In the genomic region with DNA sequence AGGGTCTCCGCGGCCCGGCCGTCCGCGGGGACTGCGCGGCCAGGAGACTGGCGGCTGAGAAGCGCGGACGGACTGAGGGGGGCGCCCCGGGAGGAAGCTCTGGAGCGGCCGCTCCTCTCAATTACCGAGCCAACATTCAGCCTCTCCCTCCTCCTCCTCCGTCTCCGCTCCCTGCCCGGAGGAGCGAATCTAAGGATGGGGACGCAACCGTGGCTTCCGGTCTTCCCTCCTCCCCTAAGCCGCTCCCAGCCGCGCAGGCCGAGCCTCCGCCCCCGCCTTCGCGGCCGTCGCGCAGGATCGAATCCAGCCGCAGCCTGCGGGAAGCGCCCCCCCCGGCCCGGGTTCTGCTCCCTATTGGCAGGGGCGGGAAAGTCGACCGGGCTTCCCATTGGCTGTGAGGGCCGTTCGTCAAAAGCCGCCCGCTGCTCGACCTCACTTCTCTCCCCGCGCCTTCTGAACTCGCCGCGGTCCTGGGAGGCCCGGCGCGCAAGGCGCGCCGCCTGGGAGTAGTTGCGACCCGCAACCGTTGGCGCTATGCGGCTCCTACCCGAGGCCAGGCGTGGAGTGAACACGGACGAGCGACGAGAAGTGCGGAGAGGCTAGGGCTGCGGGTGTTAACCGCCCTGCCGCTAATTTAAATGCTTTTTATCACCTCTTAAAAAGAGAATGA, we compare ENCODE assay signal across 8 cellular contexts. TPM values are rescaled to one million over a fixed set of nuclear protein-coding genes. Genes with fewer than 3 reads are reported as not detected.
DNase-seq lines count a peak whose midpoint lies in the region; ATAC-seq, FAIRE-seq and TF ChIP-seq lines count a peak whose summit lies in the region.

Gene HNRNPLL, minus strand, starts transcription at position 197 of the 670 bp plus-strand sequence. CDS start 302 bp downstream, outside the sequence.

- H3K36me3 Mint-ChIP-seq in T-cell = no peaks in the 10 kb centered on the region

- H3K9me3 Mint-ChIP-seq in T-cell = no peaks in the 10 kb centered on the region

- H3K4me1 ChIP-seq in adipocyte (ENCODE audit: control insufficient read depth, insufficient read depth, low read length) (peaks cover 35% of the 10 kb centered on the region), pancreas (peaks cover 16 to 28% (median 18%) of the 10 kb centered on the region in 3 donors), thyroid gland (peaks cover 36 to 55% of the 10 kb centered on the region in 2 donors)

- 0% methylated on average over 59 to 75 of the region's 75 CpGs for WGBS in pancreas, 2 donors
- 1% methylated on average over 17 to 30 of the region's 75 CpGs for WGBS in thyroid gland, 2 donors

- H3K27ac ChIP-seq in pancreas (peak within 1 kb of the TSS; percentile 72 to 95 (median 88)), thyroid gland (peak within 1 kb of the TSS; percentile 99)

- peak; percentile 97 to 98 for TF ChIP-seq POLR2A in thyroid gland (IDR thresholded peaks at IDR 0.05)

- TF ChIP-seq CTCF in GM10248 (IDR thresholded peaks at IDR 0.05; ENCODE audit: control extremely low read depth, extremely low read depth, low read depth, missing control alignments) (peak; percentile 20), pancreas (IDR thresholded peaks at IDR 0.05) (no peak), thyroid gland (IDR thresholded peaks at IDR 0.05) (no peak)

- POLR2A ChIA-PET in GM10248 (lab: Yijun Ruan, JAX) = interaction anchor here (3.0 kb wide), 1 partner anchor 148 kb away, joined by 22 read pairs; the partner anchor contains the start of gene SRSF7
- POLR2A ChIA-PET in T-cell (lab: Charles Lee) = interaction anchor here in 1 of 2 donors (0.5 to 5.0 kb wide), 5 partner anchors 146 to 994 kb away, joined by 4 to 36 read pairs (median 6); partner anchors contain the start of gene SRSF7

- H3K36me3 ChIP-seq in adipocyte (ENCODE audit: control insufficient read depth, insufficient read depth, low read length, severe bottlenecking) (no peaks in the 10 kb centered on the region), pancreas (no peaks in the 10 kb centered on the region), thyroid gland (no peaks in the 10 kb centered on the region)

- CTCF ChIA-PET in GM10248 (lab: Yijun Ruan, JAX) = interaction anchor here (0.6 to 4.7 kb wide), 34 partner anchors 8 to 139 kb away, joined by 3 to 45 read pairs (median 5); partner anchors contain the start of gene GALM
- CTCF ChIA-PET in T-cell (lab: Charles Lee) = interaction anchor here (0.9 to 3.8 kb wide), 13 partner anchors 8 to 138 kb away, joined by 3 to 43 read pairs (median 6); partner anchors contain the start of gene GALM (in 1 of the 2)

- H3K4me3 Mint-ChIP-seq in T-cell = peak within 1 kb of the TSS; percentile 88 to 94 (median 94)

- H3K4me1 Mint-ChIP-seq in T-cell = peaks cover 45 to 53% (median 49%) of the 10 kb centered on the region in 3 donors

- no peaks in the 10 kb centered on the region for H3K27me3 ChIP-seq in adipocyte (replicated peaks; ENCODE audit: control insufficient read depth, insufficient read depth, low read length)
- H3K27me3 ChIP-seq in pancreas = no peaks in the 10 kb centered on the region
- H3K27me3 ChIP-seq in thyroid gland = no peaks in the 10 kb centered on the region

- H3K9me3 ChIP-seq in adipocyte (ENCODE audit: control insufficient read depth, low read length) (no peaks in the 10 kb centered on the region), pancreas (no peaks in the 10 kb centered on the region), thyroid gland (no peaks in the 10 kb centered on the region)

- H3K9ac ChIP-seq in adipocyte (ENCODE audit: low read length) = peak within 1 kb of the TSS; percentile 94

- ATAC-seq in HG02678 (IDR thresholded peaks at IDR 0.05; ENCODE audit: unreplicated experiment) = peak; percentile 73
- ATAC-seq in T-cell (replicated peaks in 1 of 4) = peak; percentile 85 to 89 (median 88)
- peak; percentile 95 for ATAC-seq in Right ventricle myocardium superior (ENCODE audit: poor library complexity)
- ATAC-seq in pancreas = peak; percentile 91 to 96 (median 92)

- H3K4me3 ChIP-seq in adipocyte (ENCODE audit: low read length) = peak within 1 kb of the TSS; percentile 94
- peak within 1 kb of the TSS; percentile 72 to 94 (median 78) for H3K4me3 ChIP-seq in pancreas
- peak within 1 kb of the TSS; percentile 69 to 98 (median 96) for H3K4me3 ChIP-seq in thyroid gland (replicated peaks in 1 of 3)

- intact Hi-C loops in Right ventricle myocardium superior (cut with DNase I) = loop anchor here (5.0 kb wide), 2 partner anchors 64 to 119 kb away; partner anchors contain the start of gene GALM
- intact Hi-C loops in pancreas (cut with DNase I) = no loop called here
- intact Hi-C loops in thyroid gland (cut with DNase I) = loop anchor here (10.0 kb wide), 1 partner anchor 62 kb away; the partner anchor contains the start of gene GALM

- FAIRE-seq in pancreas (lab: Jason Lieb, UNC) = no peak

- peak; percentile 98 for DNase-seq in GM10248 (ENCODE audit: extremely low spot score)
- peak; percentile 86 for DNase-seq in NCI-H1417 treated with DMSO at 0.1 percent for 48 hours (lab: John Stamatoyannopoulos, UW)
- DNase-seq in T-cell = peak; percentile 81 to 94 (median 89)
- DNase-seq in adipocyte (ENCODE audit: low read depth) = peak; percentile 99
- peak; percentile 99 for DNase-seq in Right ventricle myocardium superior
- DNase-seq in pancreas = peak; percentile 98 to 99 (median 98)
- peak; percentile 97 to 100 for DNase-seq in thyroid gland

- no peaks in the 10 kb centered on the region for H3K27me3 Mint-ChIP-seq in T-cell

- H3K27ac Mint-ChIP-seq in T-cell = peak within 1 kb of the TSS; percentile 90 to 92

RNA-seq across cellular contexts. Expression of gene HNRNPLL, which starts in this region (rescaled TPM):
- total RNA-seq in T-cell (10 to 100 TPM; 28.1 to 69.0 (median 35.2) TPM), Right ventricle myocardium superior (28.3 TPM), pancreas (10 to 100 TPM; 12.3 to 20.8 (median 15.0) TPM), thyroid gland (10 to 100 TPM; 60.1 to 85.1 (median 64.3) TPM)
- polyA plus RNA-seq in pancreas = 1 to 10 TPM; 4.9 to 8.1 TPM

Comparison
In these comparisons a context has a peak if more than half of its experiments do, and no peak if none do; other contexts are left out.
1. Peak in every context shown above with its lines: DNase-seq, ATAC-seq, H3K4me3 ChIP-seq and H3K27ac ChIP-seq.
2. intact Hi-C loops: an anchor here in Right ventricle myocardium superior (5.0 kb wide) and thyroid gland (10.0 kb wide); none called in pancreas.